In the genomic region with DNA sequence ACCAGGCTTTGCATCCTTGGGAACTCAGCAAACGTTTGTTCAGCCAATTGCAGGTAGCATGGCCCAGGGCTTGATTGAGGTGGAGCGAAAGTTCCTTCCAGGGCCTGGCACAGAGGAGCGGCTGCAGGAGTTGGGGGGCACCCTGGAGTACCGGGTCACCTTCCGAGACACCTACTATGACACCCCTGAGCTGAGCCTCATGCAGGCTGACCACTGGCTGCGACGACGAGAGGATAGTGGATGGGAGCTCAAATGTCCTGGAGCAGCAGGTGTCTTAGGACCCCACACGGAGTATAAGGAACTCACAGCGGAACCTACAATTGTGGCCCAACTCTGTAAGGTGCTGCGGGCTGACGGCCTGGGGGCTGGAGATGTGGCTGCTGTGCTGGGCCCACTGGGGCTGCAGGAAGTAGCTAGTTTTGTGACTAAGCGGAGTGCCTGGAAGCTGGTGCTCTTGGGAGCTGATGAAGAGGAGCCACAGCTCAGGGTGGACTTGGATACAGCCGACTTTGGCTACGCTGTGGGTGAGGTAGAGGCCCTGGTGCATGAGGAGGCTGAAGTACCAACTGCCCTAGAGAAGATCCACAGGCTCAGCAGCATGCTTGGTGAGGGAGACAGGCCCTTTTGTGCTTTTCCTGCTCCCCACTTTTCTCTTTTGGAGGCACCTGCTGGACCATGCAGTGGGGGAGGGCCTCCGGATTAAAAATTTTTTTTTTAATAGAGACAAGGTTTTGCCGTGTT, we compare ENCODE assay signal across 1 cellular context.
A peak's percentile ranks its signal among the peaks of the same experiment; 100 is the strongest.
TF ChIP-seq lines count a peak whose summit lies in the region.

No MANE protein-coding gene starts in this region.

TF ChIP-seq in HepG2, 621 proteins besides CTCF, POLR2A, EP300 and RAD21 (continued from another document and continues in another):
- TF ChIP-seq, protein P1, sequence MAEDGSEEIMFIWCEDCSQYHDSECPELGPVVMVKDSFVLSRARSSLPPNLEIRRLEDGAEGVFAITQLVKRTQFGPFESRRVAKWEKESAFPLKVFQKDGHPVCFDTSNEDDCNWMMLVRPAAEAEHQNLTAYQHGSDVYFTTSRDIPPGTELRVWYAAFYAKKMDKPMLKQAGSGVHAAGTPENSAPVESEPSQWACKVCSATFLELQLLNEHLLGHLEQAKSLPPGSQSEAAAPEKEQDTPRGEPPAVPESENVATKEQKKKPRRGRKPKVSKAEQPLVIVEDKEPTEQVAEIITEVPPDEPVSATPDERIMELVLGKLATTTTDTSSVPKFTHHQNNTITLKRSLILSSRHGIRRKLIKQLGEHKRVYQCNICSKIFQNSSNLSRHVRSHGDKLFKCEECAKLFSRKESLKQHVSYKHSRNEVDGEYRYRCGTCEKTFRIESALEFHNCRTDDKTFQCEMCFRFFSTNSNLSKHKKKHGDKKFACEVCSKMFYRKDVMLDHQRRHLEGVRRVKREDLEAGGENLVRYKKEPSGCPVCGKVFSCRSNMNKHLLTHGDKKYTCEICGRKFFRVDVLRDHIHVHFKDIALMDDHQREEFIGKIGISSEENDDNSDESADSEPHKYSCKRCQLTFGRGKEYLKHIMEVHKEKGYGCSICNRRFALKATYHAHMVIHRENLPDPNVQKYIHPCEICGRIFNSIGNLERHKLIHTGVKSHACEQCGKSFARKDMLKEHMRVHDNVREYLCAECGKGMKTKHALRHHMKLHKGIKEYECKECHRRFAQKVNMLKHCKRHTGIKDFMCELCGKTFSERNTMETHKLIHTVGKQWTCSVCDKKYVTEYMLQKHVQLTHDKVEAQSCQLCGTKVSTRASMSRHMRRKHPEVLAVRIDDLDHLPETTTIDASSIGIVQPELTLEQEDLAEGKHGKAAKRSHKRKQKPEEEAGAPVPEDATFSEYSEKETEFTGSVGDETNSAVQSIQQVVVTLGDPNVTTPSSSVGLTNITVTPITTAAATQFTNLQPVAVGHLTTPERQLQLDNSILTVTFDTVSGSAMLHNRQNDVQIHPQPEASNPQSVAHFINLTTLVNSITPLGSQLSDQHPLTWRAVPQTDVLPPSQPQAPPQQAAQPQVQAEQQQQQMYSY (CRISPR knock-in tag; IDR thresholded peaks at IDR 0.05), result no peak
- TF ChIP-seq, protein P2, sequence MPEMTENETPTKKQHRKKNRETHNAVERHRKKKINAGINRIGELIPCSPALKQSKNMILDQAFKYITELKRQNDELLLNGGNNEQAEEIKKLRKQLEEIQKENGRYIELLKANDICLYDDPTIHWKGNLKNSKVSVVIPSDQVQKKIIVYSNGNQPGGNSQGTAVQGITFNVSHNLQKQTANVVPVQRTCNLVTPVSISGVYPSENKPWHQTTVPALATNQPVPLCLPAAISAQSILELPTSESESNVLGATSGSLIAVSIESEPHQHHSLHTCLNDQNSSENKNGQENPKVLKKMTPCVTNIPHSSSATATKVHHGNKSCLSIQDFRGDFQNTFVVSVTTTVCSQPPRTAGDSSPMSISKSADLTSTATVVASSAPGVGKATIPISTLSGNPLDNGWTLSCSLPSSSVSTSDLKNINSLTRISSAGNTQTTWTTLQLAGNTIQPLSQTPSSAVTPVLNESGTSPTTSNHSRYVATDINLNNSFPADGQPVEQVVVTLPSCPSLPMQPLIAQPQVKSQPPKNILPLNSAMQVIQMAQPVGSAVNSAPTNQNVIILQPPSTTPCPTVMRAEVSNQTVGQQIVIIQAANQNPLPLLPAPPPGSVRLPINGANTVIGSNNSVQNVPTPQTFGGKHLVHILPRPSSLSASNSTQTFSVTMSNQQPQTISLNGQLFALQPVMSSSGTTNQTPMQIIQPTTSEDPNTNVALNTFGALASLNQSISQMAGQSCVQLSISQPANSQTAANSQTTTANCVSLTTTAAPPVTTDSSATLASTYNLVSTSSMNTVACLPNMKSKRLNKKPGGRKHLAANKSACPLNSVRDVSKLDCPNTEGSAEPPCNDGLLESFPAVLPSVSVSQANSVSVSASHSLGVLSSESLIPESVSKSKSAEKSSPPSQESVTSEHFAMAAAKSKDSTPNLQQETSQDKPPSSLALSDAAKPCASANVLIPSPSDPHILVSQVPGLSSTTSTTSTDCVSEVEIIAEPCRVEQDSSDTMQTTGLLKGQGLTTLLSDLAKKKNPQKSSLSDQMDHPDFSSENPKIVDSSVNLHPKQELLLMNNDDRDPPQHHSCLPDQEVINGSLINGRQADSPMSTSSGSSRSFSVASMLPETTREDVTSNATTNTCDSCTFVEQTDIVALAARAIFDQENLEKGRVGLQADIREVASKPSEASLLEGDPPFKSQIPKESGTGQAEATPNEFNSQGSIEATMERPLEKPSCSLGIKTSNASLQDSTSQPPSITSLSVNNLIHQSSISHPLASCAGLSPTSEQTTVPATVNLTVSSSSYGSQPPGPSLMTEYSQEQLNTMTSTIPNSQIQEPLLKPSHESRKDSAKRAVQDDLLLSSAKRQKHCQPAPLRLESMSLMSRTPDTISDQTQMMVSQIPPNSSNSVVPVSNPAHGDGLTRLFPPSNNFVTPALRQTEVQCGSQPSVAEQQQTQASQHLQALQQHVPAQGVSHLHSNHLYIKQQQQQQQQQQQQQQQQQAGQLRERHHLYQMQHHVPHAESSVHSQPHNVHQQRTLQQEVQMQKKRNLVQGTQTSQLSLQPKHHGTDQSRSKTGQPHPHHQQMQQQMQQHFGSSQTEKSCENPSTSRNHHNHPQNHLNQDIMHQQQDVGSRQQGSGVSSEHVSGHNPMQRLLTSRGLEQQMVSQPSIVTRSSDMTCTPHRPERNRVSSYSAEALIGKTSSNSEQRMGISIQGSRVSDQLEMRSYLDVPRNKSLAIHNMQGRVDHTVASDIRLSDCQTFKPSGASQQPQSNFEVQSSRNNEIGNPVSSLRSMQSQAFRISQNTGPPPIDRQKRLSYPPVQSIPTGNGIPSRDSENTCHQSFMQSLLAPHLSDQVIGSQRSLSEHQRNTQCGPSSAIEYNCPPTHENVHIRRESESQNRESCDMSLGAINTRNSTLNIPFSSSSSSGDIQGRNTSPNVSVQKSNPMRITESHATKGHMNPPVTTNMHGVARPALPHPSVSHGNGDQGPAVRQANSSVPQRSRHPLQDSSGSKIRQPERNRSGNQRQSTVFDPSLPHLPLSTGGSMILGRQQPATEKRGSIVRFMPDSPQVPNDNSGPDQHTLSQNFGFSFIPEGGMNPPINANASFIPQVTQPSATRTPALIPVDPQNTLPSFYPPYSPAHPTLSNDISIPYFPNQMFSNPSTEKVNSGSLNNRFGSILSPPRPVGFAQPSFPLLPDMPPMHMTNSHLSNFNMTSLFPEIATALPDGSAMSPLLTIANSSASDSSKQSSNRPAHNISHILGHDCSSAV (CRISPR knock-in tag; IDR thresholded peaks at IDR 0.05; ENCODE audit: borderline replicate concordance), result no peak
- TF ChIP-seq RFX5 (IDR thresholded peaks at IDR 0.05; ENCODE audit: low read depth, low read length) (no peak; the same call in 1 of the 2 replicates), NCOA2 (CRISPR knock-in tag; IDR thresholded peaks at IDR 0.05) (peak; percentile 49; the same call in 1 of the 2 replicates), ZNF556 (CRISPR knock-in tag; IDR thresholded peaks at IDR 0.05; ENCODE audit: borderline replicate concordance) (no peak), ZNF496 (CRISPR knock-in tag; IDR thresholded peaks at IDR 0.05; ENCODE audit: insufficient replicate concordance) (no peak), ZNF564 (CRISPR knock-in tag; IDR thresholded peaks at IDR 0.05) (no peak; the same call in 1 of the 2 replicates), ZFP62 (CRISPR knock-in tag; IDR thresholded peaks at IDR 0.05) (no peak), ZNF253 (CRISPR knock-in tag; IDR thresholded peaks at IDR 0.05; ENCODE audit: borderline replicate concordance) (no peak), HNRNPH1 (optimal IDR thresholded peaks at IDR 0.05; ENCODE audit: low read depth, low read length) (no peak), ZNF296 (CRISPR knock-in tag; conservative IDR thresholded peaks at IDR 0.05) (no peak), ZNF678 (CRISPR knock-in tag; IDR thresholded peaks at IDR 0.05) (no peak), HNF4G (IDR thresholded peaks at IDR 0.05; ENCODE audit: borderline replicate concordance, low read depth, low read length) (no peak; the same call in 1 of the 2 replicates), HNF4G (CRISPR knock-in tag; IDR thresholded peaks at IDR 0.05; ENCODE audit: borderline replicate concordance, low read depth) (0 out of 2 replicates have a peak, but pooled peaks have one; percentile 38), SMAD1 (CRISPR knock-in tag; IDR thresholded peaks at IDR 0.05; ENCODE audit: borderline replicate concordance, low read depth) (no peak), RORA (CRISPR knock-in tag; IDR thresholded peaks at IDR 0.05) (no peak), ZNF841 (CRISPR knock-in tag; IDR thresholded peaks at IDR 0.05; ENCODE audit: borderline replicate concordance) (no peak), KDM2A (CRISPR knock-in tag; IDR thresholded peaks at IDR 0.05; ENCODE audit: borderline replicate concordance, low read depth) (peak; percentile 21; the same call in 1 of the 2 replicates), LCORL (IDR thresholded peaks at IDR 0.05) (no peak), LCORL (CRISPR knock-in tag; IDR thresholded peaks at IDR 0.05) (no peak), ZFP1 (CRISPR knock-in tag; IDR thresholded peaks at IDR 0.05) (no peak), GPN1 (CRISPR knock-in tag; IDR thresholded peaks at IDR 0.05; ENCODE audit: borderline replicate concordance) (0 out of 2 replicates have a peak, but pooled peaks have one; percentile 5), ZNF350 (CRISPR knock-in tag; IDR thresholded peaks at IDR 0.05; ENCODE audit: borderline replicate concordance, low read depth) (no peak), CEBPB (IDR thresholded peaks at IDR 0.05; ENCODE audit: borderline replicate concordance, low read depth, low read length) (no peak), MEF2D (CRISPR knock-in tag; IDR thresholded peaks at IDR 0.05) (no peak), ZNF547 (CRISPR knock-in tag; IDR thresholded peaks at IDR 0.05) (no peak), ZNF563 (CRISPR knock-in tag; IDR thresholded peaks at IDR 0.05) (no peak), NFIB (CRISPR knock-in tag; IDR thresholded peaks at IDR 0.05; ENCODE audit: borderline replicate concordance) (no peak), ZBTB21 (CRISPR knock-in tag; IDR thresholded peaks at IDR 0.05) (no peak), ZNF12 (CRISPR knock-in tag; IDR thresholded peaks at IDR 0.05) (no peak; the same call in 1 of the 2 replicates), IRF2 (CRISPR knock-in tag; IDR thresholded peaks at IDR 0.05) (no peak)
- TF ChIP-seq, protein P3, sequence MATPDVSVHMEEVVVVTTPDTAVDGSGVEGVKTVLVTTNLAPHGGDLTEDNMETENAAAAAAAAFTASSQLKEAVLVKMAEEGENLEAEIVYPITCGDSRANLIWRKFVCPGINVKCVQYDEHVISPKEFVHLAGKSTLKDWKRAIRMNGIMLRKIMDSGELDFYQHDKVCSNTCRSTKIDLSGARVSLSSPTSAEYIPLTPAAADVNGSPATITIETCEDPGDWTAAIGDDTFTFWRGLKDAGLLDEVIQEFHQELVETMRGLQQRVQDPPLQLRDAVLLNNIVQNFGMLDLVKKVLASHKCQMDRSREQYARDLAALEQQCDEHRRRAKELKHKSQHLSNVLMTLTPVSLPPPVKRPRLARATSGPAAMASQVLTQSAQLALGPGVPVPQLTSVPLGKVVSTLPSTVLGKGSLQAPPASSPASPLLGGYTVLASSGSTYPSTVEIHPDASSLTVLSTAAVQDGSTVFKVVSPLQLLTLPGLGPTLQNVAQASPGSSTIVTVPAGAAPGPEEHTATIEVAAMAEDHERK (CRISPR knock-in tag; IDR thresholded peaks at IDR 0.05; ENCODE audit: low read depth), result no peak
- TF ChIP-seq, protein P4, sequence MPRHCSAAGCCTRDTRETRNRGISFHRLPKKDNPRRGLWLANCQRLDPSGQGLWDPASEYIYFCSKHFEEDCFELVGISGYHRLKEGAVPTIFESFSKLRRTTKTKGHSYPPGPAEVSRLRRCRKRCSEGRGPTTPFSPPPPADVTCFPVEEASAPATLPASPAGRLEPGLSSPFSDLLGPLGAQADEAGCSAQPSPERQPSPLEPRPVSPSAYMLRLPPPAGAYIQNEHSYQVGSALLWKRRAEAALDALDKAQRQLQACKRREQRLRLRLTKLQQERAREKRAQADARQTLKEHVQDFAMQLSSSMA (CRISPR knock-in tag; IDR thresholded peaks at IDR 0.05), result no peak; the same call in 1 of the 2 replicates
- TF ChIP-seq, protein P5, sequence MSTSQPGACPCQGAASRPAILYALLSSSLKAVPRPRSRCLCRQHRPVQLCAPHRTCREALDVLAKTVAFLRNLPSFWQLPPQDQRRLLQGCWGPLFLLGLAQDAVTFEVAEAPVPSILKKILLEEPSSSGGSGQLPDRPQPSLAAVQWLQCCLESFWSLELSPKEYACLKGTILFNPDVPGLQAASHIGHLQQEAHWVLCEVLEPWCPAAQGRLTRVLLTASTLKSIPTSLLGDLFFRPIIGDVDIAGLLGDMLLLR (CRISPR knock-in tag; IDR thresholded peaks at IDR 0.05), result no peak
- TF ChIP-seq, protein P6, sequence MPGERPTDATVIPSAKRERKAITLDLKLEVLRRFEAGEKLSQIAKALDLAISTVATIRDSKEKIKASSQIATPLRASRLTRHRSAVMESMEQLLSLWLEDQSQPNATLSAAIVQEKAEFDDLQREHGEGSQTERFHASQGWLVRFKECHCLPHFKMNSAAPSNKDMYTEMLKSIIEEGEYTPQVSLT (CRISPR knock-in tag; IDR thresholded peaks at IDR 0.05; ENCODE audit: borderline replicate concordance, low read depth), result no peak
- TF ChIP-seq, protein P7, sequence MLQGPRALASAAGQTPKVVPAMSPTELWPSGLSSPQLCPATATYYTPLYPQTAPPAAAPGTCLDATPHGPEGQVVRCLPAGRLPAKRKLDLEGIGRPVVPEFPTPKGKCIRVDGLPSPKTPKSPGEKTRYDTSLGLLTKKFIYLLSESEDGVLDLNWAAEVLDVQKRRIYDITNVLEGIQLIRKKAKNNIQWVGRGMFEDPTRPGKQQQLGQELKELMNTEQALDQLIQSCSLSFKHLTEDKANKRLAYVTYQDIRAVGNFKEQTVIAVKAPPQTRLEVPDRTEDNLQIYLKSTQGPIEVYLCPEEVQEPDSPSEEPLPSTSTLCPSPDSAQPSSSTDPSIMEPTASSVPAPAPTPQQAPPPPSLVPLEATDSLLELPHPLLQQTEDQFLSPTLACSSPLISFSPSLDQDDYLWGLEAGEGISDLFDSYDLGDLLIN (CRISPR knock-in tag; IDR thresholded peaks at IDR 0.05; ENCODE audit: borderline replicate concordance), result no peak
- TF ChIP-seq, protein P8, sequence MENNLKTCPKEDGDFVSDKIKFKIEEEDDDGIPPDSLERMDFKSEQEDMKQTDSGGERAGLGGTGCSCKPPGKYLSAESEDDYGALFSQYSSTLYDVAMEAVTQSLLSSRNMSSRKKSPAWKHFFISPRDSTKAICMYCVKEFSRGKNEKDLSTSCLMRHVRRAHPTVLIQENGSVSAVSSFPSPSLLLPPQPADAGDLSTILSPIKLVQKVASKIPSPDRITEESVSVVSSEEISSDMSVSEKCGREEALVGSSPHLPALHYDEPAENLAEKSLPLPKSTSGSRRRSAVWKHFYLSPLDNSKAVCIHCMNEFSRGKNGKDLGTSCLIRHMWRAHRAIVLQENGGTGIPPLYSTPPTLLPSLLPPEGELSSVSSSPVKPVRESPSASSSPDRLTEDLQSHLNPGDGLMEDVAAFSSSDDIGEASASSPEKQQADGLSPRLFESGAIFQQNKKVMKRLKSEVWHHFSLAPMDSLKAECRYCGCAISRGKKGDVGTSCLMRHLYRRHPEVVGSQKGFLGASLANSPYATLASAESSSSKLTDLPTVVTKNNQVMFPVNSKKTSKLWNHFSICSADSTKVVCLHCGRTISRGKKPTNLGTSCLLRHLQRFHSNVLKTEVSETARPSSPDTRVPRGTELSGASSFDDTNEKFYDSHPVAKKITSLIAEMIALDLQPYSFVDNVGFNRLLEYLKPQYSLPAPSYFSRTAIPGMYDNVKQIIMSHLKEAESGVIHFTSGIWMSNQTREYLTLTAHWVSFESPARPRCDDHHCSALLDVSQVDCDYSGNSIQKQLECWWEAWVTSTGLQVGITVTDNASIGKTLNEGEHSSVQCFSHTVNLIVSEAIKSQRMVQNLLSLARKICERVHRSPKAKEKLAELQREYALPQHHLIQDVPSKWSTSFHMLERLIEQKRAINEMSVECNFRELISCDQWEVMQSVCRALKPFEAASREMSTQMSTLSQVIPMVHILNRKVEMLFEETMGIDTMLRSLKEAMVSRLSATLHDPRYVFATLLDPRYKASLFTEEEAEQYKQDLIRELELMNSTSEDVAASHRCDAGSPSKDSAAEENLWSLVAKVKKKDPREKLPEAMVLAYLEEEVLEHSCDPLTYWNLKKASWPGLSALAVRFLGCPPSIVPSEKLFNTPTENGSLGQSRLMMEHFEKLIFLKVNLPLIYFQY (CRISPR knock-in tag; IDR thresholded peaks at IDR 0.05; ENCODE audit: borderline replicate concordance), result no peak
